ENCODE assay signal across 1 cellular context in genomic region chr17:45135192-45135977, GRCh38.
A peak's percentile ranks its signal among the peaks of the same experiment; 100 is the strongest.
TF ChIP-seq lines count a peak whose summit lies in the region.

A gene with protein sequence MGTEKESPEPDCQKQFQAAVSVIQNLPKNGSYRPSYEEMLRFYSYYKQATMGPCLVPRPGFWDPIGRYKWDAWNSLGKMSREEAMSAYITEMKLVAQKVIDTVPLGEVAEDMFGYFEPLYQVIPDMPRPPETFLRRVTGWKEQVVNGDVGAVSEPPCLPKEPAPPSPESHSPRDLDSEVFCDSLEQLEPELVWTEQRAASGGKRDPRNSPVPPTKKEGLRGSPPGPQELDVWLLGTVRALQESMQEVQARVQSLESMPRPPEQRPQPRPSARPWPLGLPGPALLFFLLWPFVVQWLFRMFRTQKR (plus strand): TSS chr17:45135687. CDS start chr17:45136145, 458 bp downstream.

TF ChIP-seq in HepG2, 621 proteins besides CTCF, POLR2A, EP300 and RAD21 (continued from another document and continues in another):
- TF ChIP-seq ZNF589 (CRISPR knock-in tag; conservative IDR thresholded peaks at IDR 0.05) (0 out of 2 replicates have a peak, but pooled peaks have one; percentile 38), ZBTB7A (CRISPR knock-in tag; IDR thresholded peaks at IDR 0.05) (peak; percentile 97), TCF12 (IDR thresholded peaks at IDR 0.05) (no peak), TCF12 (CRISPR knock-in tag; IDR thresholded peaks at IDR 0.05) (no peak), BRCA1 (CRISPR knock-in tag; IDR thresholded peaks at IDR 0.05) (peak; percentile 79; the same call in 1 of the 2 replicates), ZEB1 (IDR thresholded peaks at IDR 0.05; ENCODE audit: insufficient replicate concordance, low read depth) (peak; percentile 93), ZNF160 (CRISPR knock-in tag; IDR thresholded peaks at IDR 0.05) (peak; percentile 90; the same call in 1 of the 2 replicates), GTF2F1 (IDR thresholded peaks at IDR 0.05; ENCODE audit: low read length) (no peak), MED1 (CRISPR knock-in tag; IDR thresholded peaks at IDR 0.05) (peak; percentile 76), FOXM1 (CRISPR knock-in tag; IDR thresholded peaks at IDR 0.05) (no peak), ZNF350 (CRISPR knock-in tag; IDR thresholded peaks at IDR 0.05; ENCODE audit: borderline replicate concordance, low read depth) (peak; percentile 96), ZNF17 (CRISPR knock-in tag; IDR thresholded peaks at IDR 0.05) (no peak), YEATS4 (CRISPR knock-in tag; IDR thresholded peaks at IDR 0.05; ENCODE audit: borderline replicate concordance) (peak; percentile 93), KMT2B (CRISPR knock-in tag; IDR thresholded peaks at IDR 0.05) (peak; percentile 68; the same call in 1 of the 2 replicates), HOXA9 (CRISPR knock-in tag; IDR thresholded peaks at IDR 0.05; ENCODE audit: borderline replicate concordance) (no peak), FIP1L1 (IDR thresholded peaks at IDR 0.05; ENCODE audit: borderline replicate concordance, insufficient read depth, low read depth, low read length) (no peak), LRRFIP1 (CRISPR knock-in tag; conservative IDR thresholded peaks at IDR 0.05) (no peak), ZNF720 (CRISPR knock-in tag; IDR thresholded peaks at IDR 0.05) (0 out of 2 replicates have a peak, but pooled peaks have one; percentile 7), PLSCR1 (CRISPR knock-in tag; IDR thresholded peaks at IDR 0.05; ENCODE audit: borderline replicate concordance) (no peak), ZBTB21 (CRISPR knock-in tag; IDR thresholded peaks at IDR 0.05) (peak; percentile 56; the same call in 1 of the 2 replicates), ZNF224 (CRISPR knock-in tag; IDR thresholded peaks at IDR 0.05) (peak; percentile 87), RXRA (CRISPR knock-in tag; IDR thresholded peaks at IDR 0.05) (no peak), KDM3A (CRISPR knock-in tag; IDR thresholded peaks at IDR 0.05; ENCODE audit: low read depth) (peak; percentile 98), BATF2 (CRISPR knock-in tag; IDR thresholded peaks at IDR 0.05) (no peak), GABPA (IDR thresholded peaks at IDR 0.05; ENCODE audit: low read depth, low read length) (no peak), GABPA (CRISPR knock-in tag; IDR thresholded peaks at IDR 0.05; ENCODE audit: low read depth) (peak; percentile 68), ZNF883 (CRISPR knock-in tag; IDR thresholded peaks at IDR 0.05; ENCODE audit: not compliant biosample characterization) (peak; percentile 97), NFE2L2 (IDR thresholded peaks at IDR 0.05; ENCODE audit: low read length) (no peak), CHCHD3 (CRISPR knock-in tag; IDR thresholded peaks at IDR 0.05) (no peak), SRF (IDR thresholded peaks at IDR 0.05; ENCODE audit: low read depth, low read length) (peak; percentile 74), TCF7L2 (IDR thresholded peaks at IDR 0.05; ENCODE audit: low read depth, low read length) (no peak), IKZF4 (CRISPR knock-in tag; IDR thresholded peaks at IDR 0.05; ENCODE audit: borderline replicate concordance, low read depth, not compliant biosample characterization) (no peak), ZNF343 (CRISPR knock-in tag; IDR thresholded peaks at IDR 0.05) (no peak; the same call in 1 of the 2 replicates), MED13 (CRISPR knock-in tag; IDR thresholded peaks at IDR 0.05) (0 out of 2 replicates have a peak, but pooled peaks have one; percentile 29), ZNF598 (CRISPR knock-in tag; IDR thresholded peaks at IDR 0.05; ENCODE audit: borderline replicate concordance) (peak; percentile 98), CCAR2 (optimal IDR thresholded peaks at IDR 0.05; ENCODE audit: low read depth, low read length) (peak; percentile 49), ZC3H4 (CRISPR knock-in tag; IDR thresholded peaks at IDR 0.05; ENCODE audit: borderline replicate concordance) (no peak), JUNB (CRISPR knock-in tag; IDR thresholded peaks at IDR 0.05; ENCODE audit: borderline replicate concordance) (no peak), NFIC (IDR thresholded peaks at IDR 0.05; ENCODE audit: low read length) (no peak), RFX1 (IDR thresholded peaks at IDR 0.05) (no peak), JARID2 (CRISPR knock-in tag; IDR thresholded peaks at IDR 0.05; ENCODE audit: insufficient replicate concordance) (peak; percentile 90), MEIS1 (CRISPR knock-in tag; IDR thresholded peaks at IDR 0.05; ENCODE audit: borderline replicate concordance) (peak; percentile 73; the same call in 1 of the 2 replicates), SMAD1 (CRISPR knock-in tag; IDR thresholded peaks at IDR 0.05; ENCODE audit: borderline replicate concordance, low read depth) (0 out of 2 replicates have a peak, but pooled peaks have one; percentile 88), HNF4G (IDR thresholded peaks at IDR 0.05; ENCODE audit: borderline replicate concordance, low read depth, low read length) (no peak), HNF4G (CRISPR knock-in tag; IDR thresholded peaks at IDR 0.05; ENCODE audit: borderline replicate concordance, low read depth) (peak; percentile 66; the same call in 1 of the 2 replicates), GATAD1 (CRISPR knock-in tag; IDR thresholded peaks at IDR 0.05) (peak; percentile 82), ATRX (CRISPR knock-in tag; IDR thresholded peaks at IDR 0.05; ENCODE audit: borderline replicate concordance) (no peak), ZNF282 (IDR thresholded peaks at IDR 0.05; ENCODE audit: partially characterized antibody) (no peak), NR3C1 (CRISPR knock-in tag; IDR thresholded peaks at IDR 0.05) (no peak), ZNF607 (CRISPR knock-in tag; IDR thresholded peaks at IDR 0.05; ENCODE audit: borderline replicate concordance) (peak; percentile 85), ZNF629 (CRISPR knock-in tag; conservative IDR thresholded peaks at IDR 0.05) (peak; percentile 33), ETV5 (CRISPR knock-in tag; IDR thresholded peaks at IDR 0.05; ENCODE audit: borderline replicate concordance) (peak; percentile 55), HNRNPL (IDR thresholded peaks at IDR 0.05; ENCODE audit: low read depth, low read length) (peak; percentile 93), ZNF605 (CRISPR knock-in tag; IDR thresholded peaks at IDR 0.05) (peak; percentile 97)
- TF ChIP-seq, protein P1, sequence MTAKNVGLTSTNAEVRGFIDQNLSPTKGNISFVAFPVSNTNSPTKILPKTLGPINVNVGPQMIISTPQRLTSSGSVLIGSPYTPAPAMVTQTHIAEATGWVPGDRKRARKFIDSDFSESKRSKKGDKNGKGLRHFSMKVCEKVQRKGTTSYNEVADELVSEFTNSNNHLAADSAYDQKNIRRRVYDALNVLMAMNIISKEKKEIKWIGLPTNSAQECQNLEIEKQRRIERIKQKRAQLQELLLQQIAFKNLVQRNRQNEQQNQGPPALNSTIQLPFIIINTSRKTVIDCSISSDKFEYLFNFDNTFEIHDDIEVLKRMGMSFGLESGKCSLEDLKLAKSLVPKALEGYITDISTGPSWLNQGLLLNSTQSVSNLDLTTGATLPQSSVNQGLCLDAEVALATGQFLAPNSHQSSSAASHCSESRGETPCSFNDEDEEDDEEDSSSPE (CRISPR knock-in tag; IDR thresholded peaks at IDR 0.05): peak; percentile 88
- TF ChIP-seq, protein P2, sequence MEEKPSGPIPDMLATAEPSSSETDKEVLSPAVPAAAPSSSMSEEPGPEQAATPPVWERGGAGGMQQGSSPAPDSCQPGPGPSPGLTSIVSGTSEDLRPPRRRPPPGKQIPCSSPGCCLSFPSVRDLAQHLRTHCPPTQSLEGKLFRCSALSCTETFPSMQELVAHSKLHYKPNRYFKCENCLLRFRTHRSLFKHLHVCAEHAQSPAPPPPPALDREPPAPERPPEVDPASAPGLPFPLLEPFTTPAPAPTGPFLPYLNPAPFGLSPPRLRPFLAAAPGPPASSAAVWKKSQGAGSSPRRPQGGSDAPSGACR (CRISPR knock-in tag; IDR thresholded peaks at IDR 0.05): peak; percentile 92; the same call in 1 of the 2 replicates
- TF ChIP-seq, protein P3, sequence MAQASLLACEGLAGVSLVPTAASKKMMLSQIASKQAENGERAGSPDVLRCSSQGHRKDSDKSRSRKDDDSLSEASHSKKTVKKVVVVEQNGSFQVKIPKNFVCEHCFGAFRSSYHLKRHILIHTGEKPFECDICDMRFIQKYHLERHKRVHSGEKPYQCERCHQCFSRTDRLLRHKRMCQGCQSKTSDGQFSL (CRISPR knock-in tag; IDR thresholded peaks at IDR 0.05): peak; percentile 96
- TF ChIP-seq, protein P4, sequence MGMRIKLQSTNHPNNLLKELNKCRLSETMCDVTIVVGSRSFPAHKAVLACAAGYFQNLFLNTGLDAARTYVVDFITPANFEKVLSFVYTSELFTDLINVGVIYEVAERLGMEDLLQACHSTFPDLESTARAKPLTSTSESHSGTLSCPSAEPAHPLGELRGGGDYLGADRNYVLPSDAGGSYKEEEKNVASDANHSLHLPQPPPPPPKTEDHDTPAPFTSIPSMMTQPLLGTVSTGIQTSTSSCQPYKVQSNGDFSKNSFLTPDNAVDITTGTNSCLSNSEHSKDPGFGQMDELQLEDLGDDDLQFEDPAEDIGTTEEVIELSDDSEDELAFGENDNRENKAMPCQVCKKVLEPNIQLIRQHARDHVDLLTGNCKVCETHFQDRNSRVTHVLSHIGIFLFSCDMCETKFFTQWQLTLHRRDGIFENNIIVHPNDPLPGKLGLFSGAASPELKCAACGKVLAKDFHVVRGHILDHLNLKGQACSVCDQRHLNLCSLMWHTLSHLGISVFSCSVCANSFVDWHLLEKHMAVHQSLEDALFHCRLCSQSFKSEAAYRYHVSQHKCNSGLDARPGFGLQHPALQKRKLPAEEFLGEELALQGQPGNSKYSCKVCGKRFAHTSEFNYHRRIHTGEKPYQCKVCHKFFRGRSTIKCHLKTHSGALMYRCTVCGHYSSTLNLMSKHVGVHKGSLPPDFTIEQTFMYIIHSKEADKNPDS (CRISPR knock-in tag; IDR thresholded peaks at IDR 0.05): 0 out of 2 replicates have a peak, but pooled peaks have one; percentile 66
- TF ChIP-seq, protein P5, sequence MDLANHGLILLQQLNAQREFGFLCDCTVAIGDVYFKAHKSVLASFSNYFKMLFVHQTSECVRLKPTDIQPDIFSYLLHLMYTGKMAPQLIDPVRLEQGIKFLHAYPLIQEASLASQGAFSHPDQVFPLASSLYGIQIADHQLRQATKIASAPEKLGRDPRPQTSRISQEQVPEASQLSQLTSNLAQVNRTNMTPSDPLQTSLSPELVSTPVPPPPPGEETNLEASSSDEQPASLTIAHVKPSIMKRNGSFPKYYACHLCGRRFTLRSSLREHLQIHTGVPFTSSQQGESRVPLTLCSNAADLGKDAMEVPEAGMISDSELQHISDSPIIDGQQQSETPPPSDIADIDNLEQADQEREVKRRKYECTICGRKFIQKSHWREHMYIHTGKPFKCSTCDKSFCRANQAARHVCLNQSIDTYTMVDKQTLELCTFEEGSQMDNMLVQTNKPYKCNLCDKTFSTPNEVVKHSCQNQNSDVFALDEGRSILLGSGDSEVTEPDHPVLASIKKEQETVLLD (CRISPR knock-in tag; IDR thresholded peaks at IDR 0.05; ENCODE audit: low read depth): no peak
- TF ChIP-seq, protein P6, sequence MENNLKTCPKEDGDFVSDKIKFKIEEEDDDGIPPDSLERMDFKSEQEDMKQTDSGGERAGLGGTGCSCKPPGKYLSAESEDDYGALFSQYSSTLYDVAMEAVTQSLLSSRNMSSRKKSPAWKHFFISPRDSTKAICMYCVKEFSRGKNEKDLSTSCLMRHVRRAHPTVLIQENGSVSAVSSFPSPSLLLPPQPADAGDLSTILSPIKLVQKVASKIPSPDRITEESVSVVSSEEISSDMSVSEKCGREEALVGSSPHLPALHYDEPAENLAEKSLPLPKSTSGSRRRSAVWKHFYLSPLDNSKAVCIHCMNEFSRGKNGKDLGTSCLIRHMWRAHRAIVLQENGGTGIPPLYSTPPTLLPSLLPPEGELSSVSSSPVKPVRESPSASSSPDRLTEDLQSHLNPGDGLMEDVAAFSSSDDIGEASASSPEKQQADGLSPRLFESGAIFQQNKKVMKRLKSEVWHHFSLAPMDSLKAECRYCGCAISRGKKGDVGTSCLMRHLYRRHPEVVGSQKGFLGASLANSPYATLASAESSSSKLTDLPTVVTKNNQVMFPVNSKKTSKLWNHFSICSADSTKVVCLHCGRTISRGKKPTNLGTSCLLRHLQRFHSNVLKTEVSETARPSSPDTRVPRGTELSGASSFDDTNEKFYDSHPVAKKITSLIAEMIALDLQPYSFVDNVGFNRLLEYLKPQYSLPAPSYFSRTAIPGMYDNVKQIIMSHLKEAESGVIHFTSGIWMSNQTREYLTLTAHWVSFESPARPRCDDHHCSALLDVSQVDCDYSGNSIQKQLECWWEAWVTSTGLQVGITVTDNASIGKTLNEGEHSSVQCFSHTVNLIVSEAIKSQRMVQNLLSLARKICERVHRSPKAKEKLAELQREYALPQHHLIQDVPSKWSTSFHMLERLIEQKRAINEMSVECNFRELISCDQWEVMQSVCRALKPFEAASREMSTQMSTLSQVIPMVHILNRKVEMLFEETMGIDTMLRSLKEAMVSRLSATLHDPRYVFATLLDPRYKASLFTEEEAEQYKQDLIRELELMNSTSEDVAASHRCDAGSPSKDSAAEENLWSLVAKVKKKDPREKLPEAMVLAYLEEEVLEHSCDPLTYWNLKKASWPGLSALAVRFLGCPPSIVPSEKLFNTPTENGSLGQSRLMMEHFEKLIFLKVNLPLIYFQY (CRISPR knock-in tag; IDR thresholded peaks at IDR 0.05; ENCODE audit: borderline replicate concordance): peak; percentile 75
